Comparison of ENCODE assay signal across 18 cellular contexts in genomic region chr5:96683392-96683791, GRCh38.
"Had no signal": no experiment of that assay in that cellular context is flagged by ENCODE, and none has a peak within 500 bp of the region (broad histone marks: within the 10 kb centered on the region; RNA-seq: fewer than 3 reads in every experiment).

No MANE protein-coding gene starts in this region.

- H3K9me3 Mint-ChIP-seq: activated CD4-positive, alpha-beta T cell treated with anti-CD3 and anti-CD28 coated beads, Interleukin-2, amount 10 ng/mL, durations not matched to agents 24 days and 14 days; neural progenitor cell; WTC11 had no signal

- H3K36me3 Mint-ChIP-seq: WTC11 had no signal

- H3K4me3 Mint-ChIP-seq: activated CD4-positive, alpha-beta T cell treated with anti-CD3 and anti-CD28 coated beads, Interleukin-2, amount 10 ng/mL, durations not matched to agents 24 days and 14 days; neural progenitor cell; WTC11 had no signal

- H3K27me3 Mint-ChIP-seq: activated CD4-positive, alpha-beta T cell treated with anti-CD3 and anti-CD28 coated beads, Interleukin-2, amount 10 ng/mL, durations not matched to agents 24 days and 14 days had no signal

- H3K4me1 ChIP-seq: neural progenitor cell had no signal

- DNase-seq: activated CD4-positive, alpha-beta T cell treated with anti-CD3 and anti-CD28 coated beads, Interleukin-2, amount 10 ng/mL, durations not matched to agents 24 days and 14 days; activated CD8-positive, alpha-beta memory T cell treated with anti-CD3 and anti-CD28 coated beads, Interleukin-2, amount 50 U/mL, for 48 hours; activated naive CD4-positive, alpha-beta T cell treated with Interleukin-2 at 50 U/mL for 16 hours; adrenal gland; foreskin fibroblast; glutamatergic neuron; left cardiac atrium; midbrain; ovary; sigmoid colon; stimulated activated CD4-positive, alpha-beta T cell treated with anti-CD3 and anti-CD28 coated beads, Interleukin-2, amount 100 ng/mL, for 24 hours; T-helper 2 cell; tibial artery had no signal

- H3K4me1 Mint-ChIP-seq: neural progenitor cell had no signal

- H3K27ac ChIP-seq: adrenal gland, cardiac muscle cell, dorsolateral prefrontal cortex, esophagus muscularis mucosa, neural progenitor cell, ovary, sigmoid colon, tibial artery had no signal

- H3K27me3 ChIP-seq: adrenal gland, cardiac muscle cell, dorsolateral prefrontal cortex, esophagus muscularis mucosa, neural progenitor cell, ovary, sigmoid colon, tibial artery had no signal

- ATAC-seq: left cardiac atrium, WTC11 had no signal

- H3K27ac Mint-ChIP-seq: activated CD4-positive, alpha-beta T cell treated with anti-CD3 and anti-CD28 coated beads, Interleukin-2, amount 10 ng/mL, durations not matched to agents 24 days and 14 days; neural progenitor cell; WTC11 had no signal
